17 cellular contexts compared by ENCODE assay signal in genomic region chr2:149080964-149081363, GRCh38. TPM values are rescaled to one million over a fixed set of nuclear protein-coding genes. Genes with fewer than 3 reads are reported as not detected.
DNase-seq lines count a peak whose midpoint lies in the region; ATAC-seq lines count a peak whose summit lies in the region.
"Had no signal": no experiment of that assay in that cellular context is flagged by ENCODE, and none has a peak within 500 bp of the region (broad histone marks: within the 10 kb centered on the region; RNA-seq: fewer than 3 reads in every experiment).

No MANE protein-coding gene starts in this region.

- peaks cover 6% of the 10 kb centered on the region for H3K4me1 ChIP-seq in NT2/D1 (ENCODE audit: insufficient read depth, insufficient read length)
- peaks cover 68% of the 10 kb centered on the region for H3K4me1 ChIP-seq in mesodermal cell (ENCODE audit: control insufficient read depth, insufficient read depth, low read length, poor library complexity, severe bottlenecking)
- H3K4me1 ChIP-seq: right lobe of liver had no signal

- WGBS in mesodermal cell (ENCODE audit: insufficient coverage in 2 of 2), 2 experiments, result 14% methylated on average over 1 of the region's 1 CpG; no CpG with 5 or more reads in 1 of the 2 experiments

- peak overlapping the region; percentile 71 for H3K27ac ChIP-seq in mesodermal cell (ENCODE audit: low read depth, low read length, severe bottlenecking)
- H3K27ac ChIP-seq: right lobe of liver, SJSA1 had no signal

- H3K27me3 ChIP-seq in NT2/D1 (ENCODE audit: insufficient read depth, insufficient read length), result peaks cover 18% of the 10 kb centered on the region
- H3K27me3 ChIP-seq: right lobe of liver, SJSA1 had no signal

- H3K36me3 ChIP-seq in NT2/D1 (ENCODE audit: insufficient read depth, insufficient read length, low read length), result no peaks in the 10 kb centered on the region
- H3K36me3 ChIP-seq in mesodermal cell (ENCODE audit: control insufficient read depth, insufficient read depth, low read length), result no peaks in the 10 kb centered on the region
- H3K36me3 ChIP-seq: right lobe of liver, SJSA1 had no signal

- H3K9me3 ChIP-seq in NT2/D1 (ENCODE audit: insufficient read depth, low read length), result no peaks in the 10 kb centered on the region
- H3K9me3 ChIP-seq in mesodermal cell (ENCODE audit: control insufficient read depth, low read length), result no peaks in the 10 kb centered on the region
- H3K9me3 ChIP-seq: right lobe of liver, SJSA1 had no signal

- H3K9ac ChIP-seq in NT2/D1 (ENCODE audit: insufficient read length, low read depth), result no peak overlapping the region

- no peak overlapping the region for H3K4me3 ChIP-seq in NT2/D1 (ENCODE audit: insufficient read length, low read depth)
- no peak overlapping the region for H3K4me3 ChIP-seq in mesodermal cell (ENCODE audit: extremely low read depth, insufficient read depth, low read length, poor library complexity, severe bottlenecking)
- H3K4me3 ChIP-seq: right lobe of liver, SJSA1 had no signal

- peak; percentile 12 for DNase-seq in DMS 273 (lab: John Stamatoyannopoulos, UW; ENCODE audit: unreplicated experiment)
- DNase-seq in DMS 273 treated with DMSO at 0.1 percent for 48 hours (lab: John Stamatoyannopoulos, UW), result no peak
- peak; percentile 73 for DNase-seq in NCI-H1105 (lab: John Stamatoyannopoulos, UW)
- peak; percentile 55 for DNase-seq in NT2/D1 (ENCODE audit: low read depth, low spot score)
- DNase-seq in ureter (ENCODE audit: low spot score), result no peak
- DNase-seq in A172 (ENCODE audit: low spot score), result no peak
- DNase-seq: 8988T; activated CD8-positive, alpha-beta T cell treated with anti-CD3 and anti-CD28 coated beads, Interleukin-2, amount 10 ng/mL, durations not matched to agents 7 days and 5 days; activated effector memory CD4-positive, alpha-beta T cell treated with Interleukin-2 at 50 U/mL for 16 hours; aorta; CD8-positive, alpha-beta T cell; hippocampal formation; right lobe of liver; stimulated activated CD4-positive, alpha-beta T cell treated with anti-CD3 and anti-CD28 coated beads, Interleukin-2, amount 100 ng/mL, for 48 hours had no signal

- ATAC-seq in esophagus mucosa, result no peak
- ATAC-seq: activated CD8-positive, alpha-beta T cell treated with anti-CD3 and anti-CD28 coated beads, Interleukin-2, amount 10 ng/mL, durations not matched to agents 7 days and 5 days; CD8-positive, alpha-beta T cell; right lobe of liver had no signal

RNA-seq across cellular contexts. Expression of gene LYPD6B, which starts 42.5 kb away (rescaled TPM):
- polyA plus RNA-seq in mesodermal cell (2013, experiment 1 of 2), result 37.3 TPM
- 36.9 TPM for polyA plus RNA-seq in mesodermal cell (2013, experiment 2 of 2)
- 76.0 TPM for total RNA-seq in ureter
- total RNA-seq in esophagus mucosa, result 3.2 TPM
- total RNA-seq in A172 (2014; rRNA removed; shearing (Covaris generic)), result 0.38 TPM in 1 of 2 replicates, not detected in the other
- total RNA-seq: activated CD8-positive, alpha-beta T cell treated with anti-CD3 and anti-CD28 coated beads, Interleukin-2, amount 10 ng/mL, durations not matched to agents 7 days and 5 days; aorta; CD8-positive, alpha-beta T cell had no signal

Comparison
In these comparisons a context has a peak if more than half of its experiments do, and no peak if none do; other contexts are left out.
1. DNase-seq: peak in DMS 273 (single experiment), NCI-H1105 (single experiment) and NT2/D1 (single experiment); none in DMS 273 treated with DMSO at 0.1 percent for 48 hours (single experiment), ureter (single experiment) and A172 (single experiment).
2. RNA of gene LYPD6B, which starts 42.5 kb away (total RNA-seq): 76.0 TPM in ureter (single experiment); 3.2 TPM in esophagus mucosa (single experiment) and 0.38 TPM in A172; every median in the first group is over 10 times any median in the second.